Comparison of ENCODE assay signal across 27 cellular contexts in genomic region chr3:20245781-20246180, GRCh38. TPM values are rescaled to one million over a fixed set of nuclear protein-coding genes. Genes with fewer than 3 reads are reported as not detected.
A peak's percentile ranks its signal among the peaks of the same experiment; 100 is the strongest.
DNase-seq lines count a peak whose midpoint lies in the region; ATAC-seq, FAIRE-seq and TF ChIP-seq lines count a peak whose summit lies in the region.
"Had no signal": no experiment of that assay in that cellular context is flagged by ENCODE, and none has a peak within 500 bp of the region (broad histone marks: within the 10 kb centered on the region; RNA-seq: fewer than 3 reads in every experiment).

No MANE protein-coding gene starts in this region.

- BruUV-seq in HepG2 (replicated peaks; lab: Mats Ljungman, UMichigan): no TSS peak
- no TSS peak for BruUV-seq in PC-3 (replicated peaks; lab: Mats Ljungman, UMichigan)

- H3K27me3 ChIP-seq in HepG2 (ENCODE audit: control insufficient read depth in 1 of 2, insufficient read depth in 2 of 2, low read length in 2 of 2): no peaks in the 10 kb centered on the region
- no peaks in the 10 kb centered on the region for H3K27me3 ChIP-seq in right lobe of liver
- no peaks in the 10 kb centered on the region for H3K27me3 ChIP-seq in SU-DHL-6 (ENCODE audit: low read length)
- no peaks in the 10 kb centered on the region for H3K27me3 ChIP-seq in upper lobe of right lung
- H3K27me3 ChIP-seq in PC-3 (ENCODE audit: low read length): no peaks in the 10 kb centered on the region
- H3K27me3 ChIP-seq: ascending aorta, gastrocnemius medialis, neural progenitor cell, right atrium auricular region, spleen had no signal

- H2AFZ ChIP-seq in HepG2 (ENCODE audit: low read length) (no peak overlapping the region), SU-DHL-6 (ENCODE audit: low read depth, low read length, severe bottlenecking) (peak overlapping the region; percentile 46), PC-3 (ENCODE audit: low read length) (no peak overlapping the region)
- H2AFZ ChIP-seq: neural progenitor cell, parathyroid adenoma had no signal

- H3K4me3 ChIP-seq in HepG2 (replicated peaks in 1 of 3; ENCODE audit: insufficient read depth in 1 of 3, low read depth in 2 of 3, low read length in 3 of 3) (no peak overlapping the region), right lobe of liver (no peak overlapping the region), SU-DHL-6 (ENCODE audit: insufficient read depth, low read length, poor library complexity, severe bottlenecking) (no peak overlapping the region), upper lobe of right lung (no peak overlapping the region), PC-3 (ENCODE audit: low read length) (no peak overlapping the region)
- H3K4me3 ChIP-seq: ascending aorta, gastrocnemius medialis, neural progenitor cell, right atrium auricular region, SK-N-MC, spleen had no signal

- H3K27me3 Mint-ChIP-seq in memory B cell: no peaks in the 10 kb centered on the region
- H3K27me3 Mint-ChIP-seq: activated CD4-positive, alpha-beta memory T cell treated with anti-CD3 and anti-CD28 coated beads for 36 hours; activated naive CD8-positive, alpha-beta T cell treated with anti-CD3 and anti-CD28 coated beads, Interleukin-2, amount 10 ng/mL, durations not matched to agents 7 days and 5 days; B cell had no signal

- no peaks in the 10 kb centered on the region for H3K36me3 ChIP-seq in HepG2 (replicated peaks in 1 of 2; ENCODE audit: control insufficient read depth in 1 of 2, insufficient read depth in 2 of 2, low read length in 2 of 2)
- H3K36me3 ChIP-seq in right lobe of liver: no peaks in the 10 kb centered on the region
- H3K36me3 ChIP-seq in SU-DHL-6 (ENCODE audit: low read length): no peaks in the 10 kb centered on the region
- no peaks in the 10 kb centered on the region for H3K36me3 ChIP-seq in upper lobe of right lung
- no peaks in the 10 kb centered on the region for H3K36me3 ChIP-seq in PC-3 (ENCODE audit: low read depth, low read length)
- H3K36me3 ChIP-seq: ascending aorta, gastrocnemius medialis, neural progenitor cell, right atrium auricular region, spleen had no signal

- no peaks in the 10 kb centered on the region for H4K20me1 ChIP-seq in HepG2 (ENCODE audit: insufficient read depth, low read length)
- no peaks in the 10 kb centered on the region for H4K20me1 ChIP-seq in SU-DHL-6 (ENCODE audit: low read depth, low read length)
- no peaks in the 10 kb centered on the region for H4K20me1 ChIP-seq in PC-3 (ENCODE audit: low read length)

- no peak for TF ChIP-seq EP300 in HepG2 (IDR thresholded peaks at IDR 0.05; ENCODE audit: low read depth in 2 of 2, low read length in 2 of 2)
- no peak for TF ChIP-seq EP300 in HepG2 (CRISPR knock-in tag; IDR thresholded peaks at IDR 0.05; ENCODE audit: borderline replicate concordance)

- H3K4me1 Mint-ChIP-seq in memory B cell: peaks cover 9% of the 10 kb centered on the region
- H3K4me1 Mint-ChIP-seq: activated naive CD8-positive, alpha-beta T cell treated with anti-CD3 and anti-CD28 coated beads, Interleukin-2, amount 10 ng/mL, durations not matched to agents 7 days and 5 days; CD8-positive, alpha-beta memory T cell had no signal

- peaks cover 3% of the 10 kb centered on the region for H3K36me3 Mint-ChIP-seq in memory B cell
- H3K36me3 Mint-ChIP-seq: activated naive CD8-positive, alpha-beta T cell treated with anti-CD3 and anti-CD28 coated beads, Interleukin-2, amount 10 ng/mL, durations not matched to agents 7 days and 5 days had no signal

- POLR2A ChIA-PET in HepG2 (lab: Yijun Ruan, JAX): no interaction called here
- POLR2A ChIA-PET in PC-3 (lab: Charles Lee; ENCODE audit: unreplicated experiment): no interaction called here

- TF ChIP-seq CTCF in HepG2 (CRISPR knock-in tag; IDR thresholded peaks at IDR 0.05): no peak
- peak in 1 of 4 donors; percentile 13 for TF ChIP-seq CTCF in right lobe of liver (IDR thresholded peaks at IDR 0.05)
- TF ChIP-seq CTCF in SU-DHL-6 (IDR thresholded peaks at IDR 0.05; ENCODE audit: insufficient read depth, low read length, poor library complexity, severe bottlenecking): no peak
- TF ChIP-seq CTCF in upper lobe of right lung (IDR thresholded peaks at IDR 0.05): no peak
- TF ChIP-seq CTCF in PC-3 (conservative IDR thresholded peaks at IDR 0.05; ENCODE audit: low read depth, low read length): no peak; the same call in 1 of the 2 replicates

- H3K9me3 ChIP-seq in HepG2 (ENCODE audit: low read length): peaks cover 6% of the 10 kb centered on the region; the same call in 1 of the 2 replicates
- no peaks in the 10 kb centered on the region for H3K9me3 ChIP-seq in right lobe of liver
- 0 out of 2 replicates have a peak, but pooled peaks cover 8% of the 10 kb centered on the region for H3K9me3 ChIP-seq in SU-DHL-6 (ENCODE audit: insufficient read depth, low read length)
- no peaks in the 10 kb centered on the region for H3K9me3 ChIP-seq in upper lobe of right lung
- no peaks in the 10 kb centered on the region for H3K9me3 ChIP-seq in PC-3 (ENCODE audit: low read length)
- H3K9me3 ChIP-seq: ascending aorta, gastrocnemius medialis, right atrium auricular region had no signal

- peak; percentile 46; the same call in 1 of the 3 replicates for ATAC-seq in HepG2
- ATAC-seq in right lobe of liver: no peak
- no peak for ATAC-seq in memory B cell (ENCODE audit: low read depth)
- ATAC-seq in upper lobe of right lung: no peak
- no peak for ATAC-seq in PC-3
- ATAC-seq: gastrocnemius medialis, left cardiac atrium had no signal

- H3K79me2 ChIP-seq in HepG2 (ENCODE audit: insufficient read depth, low read length) (no peaks in the 10 kb centered on the region), SU-DHL-6 (ENCODE audit: insufficient read depth, low read length) (no peaks in the 10 kb centered on the region), PC-3 (ENCODE audit: low read length) (no peaks in the 10 kb centered on the region)
- H3K79me2 ChIP-seq: parathyroid adenoma had no signal

- H3K9me2 ChIP-seq in SU-DHL-6 (replicated peaks; ENCODE audit: insufficient read depth, low read length) (no peaks in the 10 kb centered on the region), PC-3 (replicated peaks; ENCODE audit: low read length) (0 out of 2 replicates have a peak, but pooled peaks cover 3% of the 10 kb centered on the region)

- DNase-seq in HepG2 (ENCODE audit: low spot score): no peak
- DNase-seq in right lobe of liver: no peak
- peak; percentile 3 to 5 for DNase-seq in Kasumi-1 (lab: John Stamatoyannopoulos, UW)
- DNase-seq in memory B cell (ENCODE audit: low spot score in 2 of 2): no peak
- no peak for DNase-seq in upper lobe of right lung
- no peak for DNase-seq in PC-3
- DNase-seq in pons (ENCODE audit: low spot score): no peak
- DNase-seq: activated CD4-positive, alpha-beta memory T cell treated with anti-CD3 and anti-CD28 coated beads for 36 hours; activated CD4-positive, CD25-positive, alpha-beta regulatory T cell treated with anti-CD3 and anti-CD28 coated beads, Interleukin-2, amount 50 U/mL, for 72 hours; activated naive CD8-positive, alpha-beta T cell treated with anti-CD3 and anti-CD28 coated beads, Interleukin-2, amount 10 ng/mL, durations not matched to agents 7 days and 5 days; CD8-positive, alpha-beta memory T cell; central memory CD4-positive, alpha-beta T cell; gastrocnemius medialis; left cardiac atrium; NCI-H1436; NCI-H774; spleen; trophoblast cell had no signal

- intact Hi-C loops in HepG2 (cut with micrococcal nuclease; ENCODE audit: unreplicated experiment) (no loop called here), right lobe of liver (cut with DNase I) (no loop called here), upper lobe of right lung (cut with DNase I) (no loop called here), PC-3 (cut with micrococcal nuclease) (no loop called here)

- CTCF ChIA-PET in HepG2 (lab: Yijun Ruan, JAX; ENCODE audit: low intra/inter-chr PET ratio, low total read pairs) (no interaction called here), PC-3 (lab: Charles Lee) (no interaction called here)

- no peak overlapping the region for H3K4me3 Mint-ChIP-seq in memory B cell
- H3K4me3 Mint-ChIP-seq: activated CD4-positive, alpha-beta memory T cell treated with anti-CD3 and anti-CD28 coated beads for 36 hours; activated naive CD8-positive, alpha-beta T cell treated with anti-CD3 and anti-CD28 coated beads, Interleukin-2, amount 10 ng/mL, durations not matched to agents 7 days and 5 days; B cell; CD8-positive, alpha-beta memory T cell; neural progenitor cell; T-helper 1 cell treated with Interleukin-12 subunit alpha and Interleukin-12 subunit beta and Interleukin-4 antibody, amounts not matched to agents 30 μg/mL and 1 μg/mL, for 36 hours had no signal

- no peaks in the 10 kb centered on the region for H3K9me3 Mint-ChIP-seq in memory B cell

- no peaks in the 10 kb centered on the region for H3K4me1 ChIP-seq in HepG2 (ENCODE audit: insufficient read depth, low read length)
- H3K4me1 ChIP-seq in right lobe of liver: no peaks in the 10 kb centered on the region
- H3K4me1 ChIP-seq in upper lobe of right lung: no peaks in the 10 kb centered on the region
- no peaks in the 10 kb centered on the region for H3K4me1 ChIP-seq in PC-3 (ENCODE audit: insufficient read depth, low read length)
- H3K4me1 ChIP-seq: gastrocnemius medialis, parathyroid adenoma, right atrium auricular region, spleen had no signal

- H3K9ac ChIP-seq in HepG2 (ENCODE audit: insufficient read depth, low read depth, low read length) (no peak overlapping the region), SU-DHL-6 (ENCODE audit: low read length) (no peak overlapping the region), PC-3 (ENCODE audit: low read length) (no peak overlapping the region)
- H3K9ac ChIP-seq: neural progenitor cell, parathyroid adenoma had no signal

- H3K4me2 ChIP-seq in HepG2 (ENCODE audit: low read depth, low read length): no peak overlapping the region
- no peak overlapping the region for H3K4me2 ChIP-seq in SU-DHL-6 (ENCODE audit: low read depth, low read length, poor library complexity, severe bottlenecking)
- H3K4me2 ChIP-seq in PC-3 (ENCODE audit: low read length): no peak overlapping the region
- H3K4me2 ChIP-seq: neural progenitor cell had no signal

- H3K27ac ChIP-seq in HepG2 (ENCODE audit: extremely low read length, insufficient read depth, low read length) (no peak overlapping the region), right lobe of liver (no peak overlapping the region), SU-DHL-6 (ENCODE audit: low read depth, low read length) (no peak overlapping the region), upper lobe of right lung (no peak overlapping the region), PC-3 (ENCODE audit: low read length) (no peak overlapping the region)
- H3K27ac ChIP-seq: ascending aorta, gastrocnemius medialis, neural progenitor cell, parathyroid adenoma, right atrium auricular region, SK-N-MC, spleen had no signal

- TF ChIP-seq RAD21 in HepG2 (CRISPR knock-in tag; IDR thresholded peaks at IDR 0.05): no peak

- no peaks in the 10 kb centered on the region for H3F3A ChIP-seq in SU-DHL-6 (ENCODE audit: insufficient read depth)
- H3F3A ChIP-seq in PC-3 (ENCODE audit: low read length, unreplicated experiment): no peaks in the 10 kb centered on the region

- 73% methylated on average over 3 of the region's 3 CpGs for WGBS in HepG2 (ENCODE audit: low lambda C conversion rate)
- WGBS in right lobe of liver (ENCODE audit: insufficient coverage, low coverage, low lambda C conversion rate, missing lambda C conversion rate): 79% methylated on average over 3 of the region's 3 CpGs

- H3K27ac Mint-ChIP-seq in memory B cell: peak overlapping the region; percentile 0
- H3K27ac Mint-ChIP-seq: activated CD4-positive, alpha-beta memory T cell treated with anti-CD3 and anti-CD28 coated beads for 36 hours; activated naive CD8-positive, alpha-beta T cell treated with anti-CD3 and anti-CD28 coated beads, Interleukin-2, amount 10 ng/mL, durations not matched to agents 7 days and 5 days; B cell; CD8-positive, alpha-beta memory T cell; neural progenitor cell; T-helper 1 cell treated with Interleukin-12 subunit alpha and Interleukin-12 subunit beta and Interleukin-4 antibody, amounts not matched to agents 30 μg/mL and 1 μg/mL, for 36 hours had no signal

- TF ChIP-seq POLR2A in HepG2 (IDR thresholded peaks at IDR 0.05; ENCODE audit: insufficient read depth in 1 of 2, low read depth in 2 of 2, low read length in 2 of 2) (no peak), right lobe of liver (IDR thresholded peaks at IDR 0.05) (no peak)

- no peak for FAIRE-seq in HepG2 (lab: Jason Lieb, UNC)
- FAIRE-seq: endometrium had no signal

- in situ Hi-C loops in HepG2 (cut with HindIII; ENCODE audit: extremely low pct_ligation_motif_present, low pct_unique_long_range_greater_than_20kb): loop anchor here (25.0 kb wide), 1 partner anchor 1642 kb away; no protein-coding TSS in a partner anchor

RNA-seq across cellular contexts. Expression of gene SGO1, which starts 59.8 kb away (rescaled TPM):
- total RNA-seq in HepG2 (2016; rRNA removed; fragmentation: Illumina TruSeq; extraction: Trizol) (16.1 and 23.8 TPM in 2 replicates), right lobe of liver (1 to 10 TPM in 1 of 6 experiments, under 1 TPM in 5; 0.20 to 1.1 (median 0.58) TPM), upper lobe of right lung (not detected), PC-3 (2014; rRNA removed) (12.6 and 13.6 TPM in 2 replicates)
- total RNA-seq in HepG2 (2016; cell fraction: cytosol; rRNA removed; fragmentation: Illumina TruSeq; extraction: Trizol; ENCODE audit: low read depth): 6.4 and 6.9 TPM in 2 replicates
- total RNA-seq in HepG2 (2016; cell fraction: insoluble cytoplasmic fraction; rRNA removed; fragmentation: Illumina TruSeq; extraction: Trizol): 15.3 and 19.8 TPM in 2 replicates
- 15.4 and 15.5 TPM in 2 replicates for total RNA-seq in HepG2 (2016; cell fraction: membrane; rRNA removed; fragmentation: Illumina TruSeq; extraction: Trizol)
- total RNA-seq in HepG2 (2016; cell fraction: nucleus; rRNA removed; fragmentation: Illumina TruSeq; extraction: Trizol): 14.4 and 14.6 TPM in 2 replicates
- polyA plus RNA-seq in HepG2 (2011; rRNA removed): 1.4 and 2.1 TPM in 2 replicates
- polyA plus RNA-seq in HepG2 (2011; cell fraction: cytosol; rRNA removed): 0.97 and 1.4 TPM in 2 replicates
- polyA plus RNA-seq in HepG2 (2011; cell fraction: nucleus; rRNA removed): 0.50 and 1.2 TPM in 2 replicates
- polyA plus RNA-seq in HepG2 (2012): 2.4 and 5.4 TPM in 2 replicates
- polyA plus RNA-seq in HepG2 (2016; cell fraction: cytosol; fragmentation: Illumina TruSeq; extraction: Trizol; ENCODE audit: low read depth): 4.9 and 5.5 TPM in 2 replicates
- 22.0 and 23.5 TPM in 2 replicates for polyA plus RNA-seq in HepG2 (2016; cell fraction: insoluble cytoplasmic fraction; fragmentation: Illumina TruSeq; extraction: Trizol; ENCODE audit: low read depth)
- 8.3 and 10.1 TPM in 2 replicates for polyA plus RNA-seq in HepG2 (2016; cell fraction: membrane; fragmentation: Illumina TruSeq; extraction: Trizol; ENCODE audit: low read depth)
- 13.8 TPM in 2 replicates for polyA plus RNA-seq in HepG2 (2016; cell fraction: nucleus; fragmentation: Illumina TruSeq; extraction: Trizol; ENCODE audit: insufficient read depth, low read depth)
- polyA minus RNA-seq in HepG2 (2011; rRNA and poly(A)+ RNA removed; ENCODE audit: low replicate concordance): 0.90 and 4.6 TPM in 2 replicates
- 2.0 and 3.3 TPM in 2 replicates for polyA minus RNA-seq in HepG2 (2011; cell fraction: cytosol; rRNA and poly(A)+ RNA removed)
- polyA minus RNA-seq in HepG2 (2011; cell fraction: nucleus; rRNA and poly(A)+ RNA removed): 6.8 and 11.5 TPM in 2 replicates
- total RNA-seq: ascending aorta had no signal

Comparison
In these comparisons a context has a peak if more than half of its experiments do, and no peak if none do; other contexts are left out.
1. DNase-seq: peak in Kasumi-1 (2 of 2); none in HepG2 (single experiment), right lobe of liver (0 of 3), memory B cell (0 of 2), upper lobe of right lung (single experiment), PC-3 (single experiment) and pons (single experiment).